1 cellular context compared by ENCODE assay signal in genomic region chr7:93092757-93093370, GRCh38.
TF ChIP-seq lines count a peak whose summit lies in the region.

No MANE protein-coding gene starts in this region.

TF ChIP-seq in HepG2, 621 proteins besides CTCF, POLR2A, EP300 and RAD21:
- TF ChIP-seq STAG1 (CRISPR knock-in tag; IDR thresholded peaks at IDR 0.05) (peak; percentile 53), ZNF546 (CRISPR knock-in tag; conservative IDR thresholded peaks at IDR 0.05) (no peak)
